Comparison of ENCODE assay signal across 14 cellular contexts in genomic region chr7:106841896-106842390, GRCh38. TPM values are rescaled to one million over a fixed set of nuclear protein-coding genes. Genes with fewer than 3 reads are reported as not detected.
DNase-seq lines count a peak whose midpoint lies in the region; ATAC-seq, FAIRE-seq and TF ChIP-seq lines count a peak whose summit lies in the region.
"Had no signal": no experiment of that assay in that cellular context is flagged by ENCODE, and none has a peak within 500 bp of the region (broad histone marks: within the 10 kb centered on the region; RNA-seq: fewer than 3 reads in every experiment).

No MANE protein-coding gene starts in this region.

- TF ChIP-seq CTCF in BE2C (IDR thresholded peaks at IDR 0.05; ENCODE audit: low read depth, low read length) (no peak), pancreas (IDR thresholded peaks at IDR 0.05) (no peak)
- no peak for TF ChIP-seq CTCF in activated CD8-positive, alpha-beta T cell treated with anti-CD3 and anti-CD28 coated beads for 36 hours (IDR thresholded peaks at IDR 0.05)

- H3K9me3 ChIP-seq in BE2C (no peaks in the 10 kb centered on the region), Karpas-422 (ENCODE audit: low read length) (no peaks in the 10 kb centered on the region), NT2/D1 (ENCODE audit: insufficient read depth, low read length) (peaks cover 5% of the 10 kb centered on the region; the same call in 1 of the 2 replicates), pancreas (no peaks in the 10 kb centered on the region)
- H3K9me3 ChIP-seq: vagina had no signal

- H3K27me3 ChIP-seq in BE2C (no peaks in the 10 kb centered on the region), Karpas-422 (ENCODE audit: low read length) (no peaks in the 10 kb centered on the region), NT2/D1 (ENCODE audit: insufficient read depth, insufficient read length) (no peaks in the 10 kb centered on the region), pancreas (no peaks in the 10 kb centered on the region)
- H3K27me3 ChIP-seq: vagina had no signal

- no peaks in the 10 kb centered on the region for H3K9me3 Mint-ChIP-seq in activated CD8-positive, alpha-beta T cell treated with anti-CD3 and anti-CD28 coated beads for 36 hours

- H3K79me2 ChIP-seq in Karpas-422 (ENCODE audit: low read length), result no peaks in the 10 kb centered on the region

- H3K4me3 ChIP-seq in BE2C (ENCODE audit: low read depth, low read length) (no peak overlapping the region), Karpas-422 (ENCODE audit: low read length) (no peak overlapping the region), NT2/D1 (ENCODE audit: insufficient read length, low read depth) (no peak overlapping the region), pancreas (no peak overlapping the region)
- H3K4me3 ChIP-seq: vagina had no signal

- POLR2A ChIA-PET in activated CD8-positive, alpha-beta T cell treated with anti-CD3 and anti-CD28 coated beads for 36 hours (lab: Charles Lee), result no interaction called here

- H3K36me3 Mint-ChIP-seq in activated CD8-positive, alpha-beta T cell treated with anti-CD3 and anti-CD28 coated beads for 36 hours (ENCODE audit: low read depth), result peaks cover 2% of the 10 kb centered on the region

- peak overlapping the region; percentile 86 for H3K27ac ChIP-seq in Karpas-422 (ENCODE audit: low read length)
- H3K27ac ChIP-seq in pancreas, result no peak overlapping the region
- H3K27ac ChIP-seq: vagina, WERI-Rb-1 had no signal

- H2AFZ ChIP-seq in Karpas-422 (ENCODE audit: low read length), result peak overlapping the region; percentile 87

- H3K36me3 ChIP-seq in BE2C (no peaks in the 10 kb centered on the region), Karpas-422 (ENCODE audit: insufficient read depth, low read length) (no peaks in the 10 kb centered on the region), NT2/D1 (ENCODE audit: insufficient read depth, insufficient read length, low read length) (no peaks in the 10 kb centered on the region), pancreas (no peaks in the 10 kb centered on the region)
- H3K36me3 ChIP-seq: vagina, WERI-Rb-1 had no signal

- DNase-seq in BE2C, result peak; percentile 73
- DNase-seq in Karpas-422, result peak; percentile 85
- peak; percentile 77 for DNase-seq in NT2/D1 (ENCODE audit: low read depth, low spot score)
- DNase-seq in left cardiac atrium, result no peak
- DNase-seq in pancreas, result no peak
- DNase-seq in activated CD8-positive, alpha-beta T cell treated with anti-CD3 and anti-CD28 coated beads for 36 hours, result no peak
- DNase-seq in T-helper 9 cell, result no peak
- DNase-seq: activated CD8-positive, alpha-beta memory T cell treated with anti-CD3 and anti-CD28 coated beads, Interleukin-2, amount 50 U/mL, for 48 hours; DMS 273 treated with DMSO at 0.1 percent for 48 hours; SHP77; WERI-Rb-1 had no signal

- H3K27ac Mint-ChIP-seq in activated CD8-positive, alpha-beta T cell treated with anti-CD3 and anti-CD28 coated beads for 36 hours, result no peak overlapping the region

- peaks cover 4% of the 10 kb centered on the region for H3K4me1 Mint-ChIP-seq in activated CD8-positive, alpha-beta T cell treated with anti-CD3 and anti-CD28 coated beads for 36 hours (ENCODE audit: low read depth)

- CTCF ChIA-PET in activated CD8-positive, alpha-beta T cell treated with anti-CD3 and anti-CD28 coated beads for 36 hours (lab: Charles Lee), result no interaction called here

- H3K27me3 Mint-ChIP-seq in activated CD8-positive, alpha-beta T cell treated with anti-CD3 and anti-CD28 coated beads for 36 hours, result no peaks in the 10 kb centered on the region

- H3K4me1 ChIP-seq in BE2C (peaks cover 35% of the 10 kb centered on the region), Karpas-422 (ENCODE audit: low read length) (peaks cover 43% of the 10 kb centered on the region), NT2/D1 (ENCODE audit: insufficient read depth, insufficient read length) (no peaks in the 10 kb centered on the region), pancreas (no peaks in the 10 kb centered on the region)
- H3K4me1 ChIP-seq: vagina had no signal

- no peak overlapping the region for H3K4me3 Mint-ChIP-seq in activated CD8-positive, alpha-beta T cell treated with anti-CD3 and anti-CD28 coated beads for 36 hours

- H3K9me2 ChIP-seq in Karpas-422 (replicated peaks; ENCODE audit: insufficient read depth, low read length), result no peaks in the 10 kb centered on the region

- H4K20me1 ChIP-seq in Karpas-422 (ENCODE audit: insufficient read depth, low read depth, low read length), result no peaks in the 10 kb centered on the region

- no peak for FAIRE-seq in pancreas (lab: Jason Lieb, UNC)

- intact Hi-C loops in left cardiac atrium (cut with DNase I), result no loop called here
- intact Hi-C loops in pancreas (cut with DNase I), result no loop called here
- intact Hi-C loops in activated CD8-positive, alpha-beta T cell treated with anti-CD3 and anti-CD28 coated beads for 36 hours (cut with micrococcal nuclease), result no loop called here

- peak; percentile 68 to 72 for ATAC-seq in left cardiac atrium
- no peak for ATAC-seq in pancreas
- no peak for ATAC-seq in GM21390 (IDR thresholded peaks at IDR 0.05; ENCODE audit: unreplicated experiment)
- no peak for ATAC-seq in activated CD8-positive, alpha-beta T cell treated with anti-CD3 and anti-CD28 coated beads for 36 hours

- H3K9ac ChIP-seq in Karpas-422 (ENCODE audit: low read length) (peak overlapping the region; percentile 40), NT2/D1 (ENCODE audit: insufficient read length, low read depth) (no peak overlapping the region)

- H3K4me2 ChIP-seq in Karpas-422 (ENCODE audit: low read depth, low read length, poor library complexity, severe bottlenecking), result peak overlapping the region; percentile 47

RNA-seq across cellular contexts. Expression of gene PIK3CG, which starts 23.1 kb away (rescaled TPM):
- polyA plus RNA-seq in BE2C (2012; ENCODE audit: insufficient read depth, insufficient read length, low read depth), result not detected
- 87.6 and 118 TPM in 2 replicates for total RNA-seq in Karpas-422 (2014; rRNA removed; shearing (Covaris generic); ENCODE audit: low replicate concordance)
- total RNA-seq in left cardiac atrium (1 to 10 TPM; 2.4 to 3.0 TPM), pancreas (1 to 10 TPM in 3 of 6 donors, under 1 TPM in 3; 0.39 to 5.3 (median 1.1) TPM)
- under 1 TPM; 0.09 to 0.30 TPM for polyA plus RNA-seq in pancreas
- total RNA-seq in activated CD8-positive, alpha-beta T cell treated with anti-CD3 and anti-CD28 coated beads for 36 hours, result 10 to 100 TPM; 26.8 to 27.0 TPM
- total RNA-seq: NCI-H460 had no signal

Comparison
In these comparisons a context has a peak if more than half of its experiments do, and no peak if none do; other contexts are left out.
1. DNase-seq: peak in BE2C (single experiment), Karpas-422 (single experiment) and NT2/D1 (single experiment); none in left cardiac atrium (single experiment), pancreas (0 of 6), activated CD8-positive, alpha-beta T cell treated with anti-CD3 and anti-CD28 coated beads for 36 hours (single experiment) and T-helper 9 cell (single experiment).
2. ATAC-seq: peak in left cardiac atrium (2 of 2); none in pancreas (0 of 4), GM21390 (single experiment) and activated CD8-positive, alpha-beta T cell treated with anti-CD3 and anti-CD28 coated beads for 36 hours (single experiment).
3. RNA of gene PIK3CG, which starts 23.1 kb away (total RNA-seq): 87.6 to 118 TPM in Karpas-422 and 26.8 to 27.0 TPM in activated CD8-positive, alpha-beta T cell treated with anti-CD3 and anti-CD28 coated beads for 36 hours; 2.4 to 3.0 TPM in left cardiac atrium and 0.39 to 5.3 TPM in pancreas; every median in the first group is over 4 times any median in the second.